Comparison of ENCODE assay signal across 12 cellular contexts in the genomic region with DNA sequence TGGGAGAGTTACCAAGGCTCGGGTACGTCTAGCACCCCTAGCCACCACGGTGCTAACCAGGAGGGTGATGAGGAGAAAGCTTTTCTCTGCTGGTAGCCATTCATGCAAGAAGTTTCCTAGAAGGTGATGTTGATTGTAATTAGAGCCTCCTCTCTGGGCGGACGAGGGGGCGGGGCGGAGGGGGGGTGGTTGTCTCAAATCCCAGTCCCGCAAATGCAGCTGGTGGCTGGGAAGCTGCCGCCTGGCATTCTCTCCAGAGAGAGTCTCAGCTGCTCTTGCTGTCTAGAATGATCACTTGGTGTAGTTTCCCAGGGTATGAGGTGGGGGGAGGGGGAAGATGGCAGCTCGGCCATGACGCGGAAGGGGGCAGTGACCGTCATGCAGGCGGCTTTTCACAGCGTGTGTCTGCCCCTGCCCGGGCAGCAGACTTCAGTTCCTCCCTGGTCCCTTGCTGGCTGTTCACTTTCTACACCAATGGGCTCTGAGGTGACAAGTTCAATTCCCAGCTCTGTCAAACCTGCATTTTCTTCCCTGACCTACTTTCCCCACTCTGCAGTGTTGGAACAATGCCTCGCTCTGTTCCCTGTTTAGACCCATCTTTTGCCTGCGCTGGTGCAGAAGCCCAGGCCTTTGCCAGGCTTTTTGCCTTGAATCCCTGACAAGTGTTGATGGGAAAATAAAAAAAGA.
DNase-seq lines count a peak whose midpoint lies in the region; ATAC-seq and TF ChIP-seq lines count a peak whose summit lies in the region.
"Had no signal": no experiment of that assay in that cellular context is flagged by ENCODE, and none has a peak within 500 bp of the region (broad histone marks: within the 10 kb centered on the region; RNA-seq: fewer than 3 reads in every experiment).

No MANE protein-coding gene starts in this region.

- no peaks in the 10 kb centered on the region for H3K27me3 ChIP-seq in cardiac muscle cell
- H3K27me3 ChIP-seq in osteoblast (ENCODE audit: insufficient read depth, low read length), result no peaks in the 10 kb centered on the region
- H3K27me3 ChIP-seq in CD8-positive, alpha-beta T cell (ENCODE audit: insufficient read depth, low read length), result no peaks in the 10 kb centered on the region

- H3K4me3 ChIP-seq in cardiac muscle cell (no peak overlapping the region), osteoblast (ENCODE audit: insufficient read depth, low read length) (no peak overlapping the region), mucosa of descending colon (no peak overlapping the region)
- H3K4me3 ChIP-seq in CD8-positive, alpha-beta T cell (ENCODE audit: low read depth, low read length), result no peak overlapping the region

- no peaks in the 10 kb centered on the region for H3K4me1 ChIP-seq in cardiac muscle cell (ENCODE audit: low read depth)
- H3K4me1 ChIP-seq in osteoblast (ENCODE audit: insufficient read depth, low read length), result peaks cover 19% of the 10 kb centered on the region
- peaks cover 24% of the 10 kb centered on the region for H3K4me1 ChIP-seq in CD8-positive, alpha-beta T cell (ENCODE audit: insufficient read depth, low read length)
- H3K4me1 ChIP-seq in mucosa of descending colon (ENCODE audit: low read depth), result no peaks in the 10 kb centered on the region
- H3K4me1 ChIP-seq: Caco-2 had no signal

- intact Hi-C loops in CD8-positive, alpha-beta T cell (cut with DNase I, micrococcal nuclease), result no loop called here
- intact Hi-C loops in mucosa of descending colon (cut with DNase I, micrococcal nuclease), result no loop called here

- peak overlapping the region; percentile 33 for H3K4me2 ChIP-seq in osteoblast (ENCODE audit: insufficient read depth, low read length)

- CTCF ChIA-PET in CD8-positive, alpha-beta T cell (lab: Charles Lee), result no interaction called here

- H3K27ac Mint-ChIP-seq in CD8-positive, alpha-beta T cell, result no peak overlapping the region
- H3K27ac Mint-ChIP-seq: dendritic cell treated with granulocyte-macrophage colony-stimulating factor and Interleukin-4, amounts not matched to agents 40 ng/mL and 50 ng/mL, for 4 days had no signal

- H4K20me1 ChIP-seq in osteoblast (ENCODE audit: insufficient read depth, low read length), result no peaks in the 10 kb centered on the region

- H3K9me3 ChIP-seq in cardiac muscle cell (ENCODE audit: low read depth) (no peaks in the 10 kb centered on the region), osteoblast (ENCODE audit: low read depth, low read length) (no peaks in the 10 kb centered on the region), mucosa of descending colon (no peaks in the 10 kb centered on the region)
- no peaks in the 10 kb centered on the region for H3K9me3 ChIP-seq in CD8-positive, alpha-beta T cell (ENCODE audit: low read length)
- H3K9me3 ChIP-seq: Caco-2 had no signal

- ATAC-seq in CD8-positive, alpha-beta T cell, result no peak
- ATAC-seq in mucosa of descending colon (no peak), HG02588 (IDR thresholded peaks at IDR 0.05; ENCODE audit: unreplicated experiment) (no peak), GM21423 (IDR thresholded peaks at IDR 0.05; ENCODE audit: unreplicated experiment) (no peak)

- no peak overlapping the region for H2AFZ ChIP-seq in osteoblast (ENCODE audit: low read length)

- TF ChIP-seq CTCF in cardiac muscle cell (IDR thresholded peaks at IDR 0.05; ENCODE audit: low read depth, low read length), result no peak
- TF ChIP-seq CTCF in osteoblast (IDR thresholded peaks at IDR 0.05; ENCODE audit: extremely low read depth, low read depth, low read length), result no peak
- no peak for TF ChIP-seq CTCF in CD8-positive, alpha-beta T cell (IDR thresholded peaks at IDR 0.05)
- TF ChIP-seq CTCF in mucosa of descending colon (IDR thresholded peaks at IDR 0.05), result no peak

- H3K4me3 Mint-ChIP-seq in CD8-positive, alpha-beta T cell, result no peak overlapping the region
- H3K4me3 Mint-ChIP-seq: dendritic cell treated with granulocyte-macrophage colony-stimulating factor and Interleukin-4, amounts not matched to agents 40 ng/mL and 50 ng/mL, for 4 days had no signal

- H3K27ac ChIP-seq in cardiac muscle cell, result peak overlapping the region; percentile 1
- H3K27ac ChIP-seq in osteoblast (ENCODE audit: low read depth, low read length), result no peak overlapping the region
- H3K27ac ChIP-seq in CD8-positive, alpha-beta T cell (ENCODE audit: low read depth, low read length), result no peak overlapping the region

- POLR2A ChIA-PET in CD8-positive, alpha-beta T cell (lab: Charles Lee), result interaction anchor here (1.5 kb wide), 1 partner anchor 10 kb away, joined by 4 read pairs; no protein-coding TSS in a partner anchor

- peaks cover 3% of the 10 kb centered on the region for H3K27me3 Mint-ChIP-seq in CD8-positive, alpha-beta T cell (ENCODE audit: low read depth)

- peaks cover 39% of the 10 kb centered on the region for H3K4me1 Mint-ChIP-seq in CD8-positive, alpha-beta T cell (ENCODE audit: low read depth)

- no peaks in the 10 kb centered on the region for H3K9me3 Mint-ChIP-seq in CD8-positive, alpha-beta T cell
- H3K9me3 Mint-ChIP-seq: dendritic cell treated with granulocyte-macrophage colony-stimulating factor and Interleukin-4, amounts not matched to agents 40 ng/mL and 50 ng/mL, for 4 days had no signal

- no peaks in the 10 kb centered on the region for H3K36me3 ChIP-seq in cardiac muscle cell
- no peaks in the 10 kb centered on the region for H3K36me3 ChIP-seq in osteoblast (ENCODE audit: insufficient read depth, low read length)
- H3K36me3 ChIP-seq in CD8-positive, alpha-beta T cell (ENCODE audit: insufficient read depth, low read length), result no peaks in the 10 kb centered on the region
- no peaks in the 10 kb centered on the region for H3K36me3 ChIP-seq in mucosa of descending colon (ENCODE audit: low read depth)

- H3K79me2 ChIP-seq in osteoblast (ENCODE audit: insufficient read depth, low read length), result no peaks in the 10 kb centered on the region

- peak in 13 of 14 donors; percentile 46 to 94 (median 78) for DNase-seq in C1 segment of cervical spinal cord (lab: John Stamatoyannopoulos, UW)
- DNase-seq in NCI-H69 (lab: John Stamatoyannopoulos, UW), result peak; percentile 94
- DNase-seq in cardiac muscle cell (ENCODE audit: low read depth in 1 of 2, low spot score in 1 of 2), result peak; percentile 58 to 73
- no peak for DNase-seq in osteoblast (ENCODE audit: insufficient read length, low spot score, missing footprints)
- no peak for DNase-seq in CD8-positive, alpha-beta T cell
- DNase-seq in mucosa of descending colon, result no peak
- DNase-seq: Caco-2, Karpas-422, T-helper 9 cell had no signal

- H3K36me3 Mint-ChIP-seq in CD8-positive, alpha-beta T cell, result no peaks in the 10 kb centered on the region

Comparison
In these comparisons a context has a peak if more than half of its experiments do, and no peak if none do; other contexts are left out.
1. DNase-seq: peak in C1 segment of cervical spinal cord (13 of 14), NCI-H69 (single experiment) and cardiac muscle cell (2 of 2); none in osteoblast (single experiment), CD8-positive, alpha-beta T cell (0 of 7) and mucosa of descending colon (0 of 3).